ENCODE assay signal across 20 cellular contexts in genomic region chr20:6783752-6784725, GRCh38. TPM values are rescaled to one million over a fixed set of nuclear protein-coding genes. Genes with fewer than 3 reads are reported as not detected.
DNase-seq lines count a peak whose midpoint lies in the region; ATAC-seq, FAIRE-seq and TF ChIP-seq lines count a peak whose summit lies in the region.
"Had no signal": no experiment of that assay in that cellular context is flagged by ENCODE, and none has a peak within 500 bp of the region (broad histone marks: within the 10 kb centered on the region; RNA-seq: fewer than 3 reads in every experiment).

No MANE protein-coding gene starts in this region.

- POLR2A ChIA-PET in GM12878 (lab: Charles Lee) (interaction anchor here (0.7 kb wide), 1 partner anchor 14 kb away, joined by 9 read pairs; no protein-coding TSS in a partner anchor), GM10248 (lab: Yijun Ruan, JAX) (no interaction called here)
- POLR2A ChIA-PET in CD8-positive, alpha-beta T cell (lab: Charles Lee): no interaction called here

- H3K9ac ChIP-seq in GM12878 (ENCODE audit: control insufficient read depth, insufficient read depth, low read length) (no peak overlapping the region), keratinocyte (ENCODE audit: control insufficient read depth, extremely low read depth, insufficient read depth, low read length) (no peak overlapping the region)

- no peaks in the 10 kb centered on the region for H3K36me3 Mint-ChIP-seq in CD8-positive, alpha-beta T cell
- H3K36me3 Mint-ChIP-seq: activated CD4-positive, alpha-beta memory T cell treated with anti-CD3 and anti-CD28 coated beads for 36 hours; CD4-positive, CD25-positive, alpha-beta regulatory T cell; natural killer cell treated with Interleukin-12 subunit alpha and Interleukin-12 subunit beta and Interleukin-15 and Interleukin-18, amount 100 ng/mL, for 72 hours had no signal

- BruUV-seq in GM12878 (replicated peaks; lab: Mats Ljungman, UMichigan): no TSS peak

- H2AFZ ChIP-seq in GM12878 (ENCODE audit: control insufficient read depth, low read depth, low read length) (no peak overlapping the region), keratinocyte (ENCODE audit: control insufficient read depth, low read length) (no peak overlapping the region)

- no peaks in the 10 kb centered on the region for H4K20me1 ChIP-seq in GM12878 (ENCODE audit: control insufficient read depth, insufficient read depth)
- no peaks in the 10 kb centered on the region for H4K20me1 ChIP-seq in keratinocyte (ENCODE audit: control insufficient read depth, extremely low read depth, insufficient read depth, low read length)

- H3K27ac ChIP-seq in GM12878 (ENCODE audit: control insufficient read depth, insufficient read depth) (no peak overlapping the region), keratinocyte (ENCODE audit: control insufficient read depth, insufficient read depth, low read length) (no peak overlapping the region), small intestine (ENCODE audit: low read depth in 1 of 2, low read length in 1 of 2) (no peak overlapping the region), prostate gland (no peak overlapping the region)
- no peak overlapping the region for H3K27ac ChIP-seq in CD8-positive, alpha-beta T cell (ENCODE audit: low read depth, low read length)
- H3K27ac ChIP-seq: coronary artery, right atrium auricular region had no signal

- no peaks in the 10 kb centered on the region for H3K27me3 Mint-ChIP-seq in CD8-positive, alpha-beta T cell (ENCODE audit: low read depth)
- H3K27me3 Mint-ChIP-seq: activated CD4-positive, alpha-beta memory T cell treated with anti-CD3 and anti-CD28 coated beads for 36 hours; CD4-positive, CD25-positive, alpha-beta regulatory T cell; natural killer cell treated with Interleukin-12 subunit alpha and Interleukin-12 subunit beta and Interleukin-15 and Interleukin-18, amount 100 ng/mL, for 72 hours had no signal

- peaks cover 2% of the 10 kb centered on the region for H3K9me3 Mint-ChIP-seq in CD8-positive, alpha-beta T cell
- H3K9me3 Mint-ChIP-seq: activated CD4-positive, alpha-beta memory T cell treated with anti-CD3 and anti-CD28 coated beads for 36 hours; activated naive CD8-positive, alpha-beta T cell treated with anti-CD3 and anti-CD28 coated beads, Interleukin-2, amount 50 U/mL, for 24 hours; activated T-helper 1 cell treated with anti-CD3 and anti-CD28 coated beads, Interleukin-12 subunit alpha, Interleukin-12 subunit beta, Interleukin-2, Interleukin-4 antibody, amounts not matched to agents 30 ng/mL and 10 ng/mL and 1 ng/mL, durations not matched to agents 14 hours and 24 hours and 36 hours; natural killer cell treated with Interleukin-12 subunit alpha and Interleukin-12 subunit beta and Interleukin-15 and Interleukin-18, amount 100 ng/mL, for 72 hours had no signal

- H3K9me3 ChIP-seq in GM12878 (replicated peaks; ENCODE audit: control insufficient read depth, insufficient read depth, low read length): no peaks in the 10 kb centered on the region
- H3K9me3 ChIP-seq in keratinocyte (ENCODE audit: control insufficient read depth, low read depth, low read length): no peaks in the 10 kb centered on the region
- H3K9me3 ChIP-seq in small intestine (ENCODE audit: control insufficient read depth, low read depth): no peaks in the 10 kb centered on the region
- H3K9me3 ChIP-seq in CD8-positive, alpha-beta T cell (ENCODE audit: low read length): no peaks in the 10 kb centered on the region
- H3K9me3 ChIP-seq in prostate gland: no peaks in the 10 kb centered on the region
- H3K9me3 ChIP-seq: right atrium auricular region had no signal

- H3K4me3 ChIP-seq in GM12878 (no peak overlapping the region), keratinocyte (ENCODE audit: control insufficient read depth in 2 of 3, extremely low read depth in 1 of 3, insufficient read depth in 2 of 3, low read depth in 1 of 3, low read length in 3 of 3) (no peak overlapping the region), small intestine (ENCODE audit: low read depth in 1 of 2, low read length in 2 of 2) (no peak overlapping the region), prostate gland (no peak overlapping the region)
- H3K4me3 ChIP-seq in CD8-positive, alpha-beta T cell (ENCODE audit: low read depth, low read length): no peak overlapping the region
- H3K4me3 ChIP-seq: coronary artery, right atrium auricular region had no signal

- SMC1A ChIA-PET in GM12878 (lab: Charles Lee; ENCODE audit: uncharacterized antibody, unreplicated experiment): interaction anchor here (0.7 to 4.0 kb wide), 8 partner anchors 7 to 669 kb away, joined by 3 to 33 read pairs (median 5); no protein-coding TSS in a partner anchor

- dilution Hi-C loops in keratinocyte (cut with MboI; ENCODE audit: extremely low pct_ligation_motif_present, low sequenced_read_pairs): no loop called here

- H3K4me2 ChIP-seq in GM12878 (ENCODE audit: control insufficient read depth, insufficient read depth) (no peak overlapping the region), keratinocyte (ENCODE audit: control insufficient read depth, extremely low read depth, insufficient read depth, low read depth, low read length) (peak overlapping the region; percentile 54)

- H3K4me3 Mint-ChIP-seq in CD8-positive, alpha-beta T cell: no peak overlapping the region
- H3K4me3 Mint-ChIP-seq: activated CD4-positive, alpha-beta memory T cell treated with anti-CD3 and anti-CD28 coated beads for 36 hours; activated naive CD8-positive, alpha-beta T cell treated with anti-CD3 and anti-CD28 coated beads, Interleukin-2, amount 50 U/mL, for 24 hours; activated T-helper 1 cell treated with anti-CD3 and anti-CD28 coated beads, Interleukin-12 subunit alpha, Interleukin-12 subunit beta, Interleukin-2, Interleukin-4 antibody, amounts not matched to agents 30 ng/mL and 10 ng/mL and 1 ng/mL, durations not matched to agents 14 hours and 24 hours and 36 hours; CD4-positive, CD25-positive, alpha-beta regulatory T cell; natural killer cell treated with Interleukin-12 subunit alpha and Interleukin-12 subunit beta and Interleukin-15 and Interleukin-18, amount 100 ng/mL, for 72 hours had no signal

- TF ChIP-seq CTCF in GM12878 (IDR thresholded peaks at IDR 0.05 in 2 of 3, conservative IDR thresholded peaks at IDR 0.05 in 1 of 3; ENCODE audit: control insufficient read depth in 2 of 3, extremely low read depth in 1 of 3, insufficient read depth in 1 of 3, low read depth in 3 of 3, low read length in 3 of 3): no peak
- TF ChIP-seq CTCF in keratinocyte (optimal IDR thresholded peaks at IDR 0.05 in 1 of 3, IDR thresholded peaks at IDR 0.05 in 1 of 3, conservative IDR thresholded peaks at IDR 0.05 in 1 of 3; ENCODE audit: extremely low read depth in 1 of 3, insufficient read depth in 2 of 3, low read length in 3 of 3): no peak
- no peak for TF ChIP-seq CTCF in CD8-positive, alpha-beta T cell (IDR thresholded peaks at IDR 0.05)
- TF ChIP-seq CTCF in prostate gland (IDR thresholded peaks at IDR 0.05): no peak
- TF ChIP-seq CTCF in GM10248 (IDR thresholded peaks at IDR 0.05; ENCODE audit: control extremely low read depth, extremely low read depth, low read depth, missing control alignments): no peak

- no peak for TF ChIP-seq POLR2A in GM12878 (IDR thresholded peaks at IDR 0.05; ENCODE audit: low read depth, low read length)
- no peak for TF ChIP-seq POLR2A in prostate gland (IDR thresholded peaks at IDR 0.05)
- TF ChIP-seq POLR2A in GM12892 (IDR thresholded peaks at IDR 0.05; ENCODE audit: low read depth, low read length): no peak

- H3K27ac Mint-ChIP-seq in CD8-positive, alpha-beta T cell: no peak overlapping the region
- H3K27ac Mint-ChIP-seq: activated CD4-positive, alpha-beta memory T cell treated with anti-CD3 and anti-CD28 coated beads for 36 hours; activated naive CD8-positive, alpha-beta T cell treated with anti-CD3 and anti-CD28 coated beads, Interleukin-2, amount 50 U/mL, for 24 hours; activated T-helper 1 cell treated with anti-CD3 and anti-CD28 coated beads, Interleukin-12 subunit alpha, Interleukin-12 subunit beta, Interleukin-2, Interleukin-4 antibody, amounts not matched to agents 30 ng/mL and 10 ng/mL and 1 ng/mL, durations not matched to agents 14 hours and 24 hours and 36 hours; CD4-positive, CD25-positive, alpha-beta regulatory T cell; natural killer cell treated with Interleukin-12 subunit alpha and Interleukin-12 subunit beta and Interleukin-15 and Interleukin-18, amount 100 ng/mL, for 72 hours had no signal

- RAD21 ChIA-PET in GM12878 (lab: Charles Lee; ENCODE audit: unreplicated experiment): interaction anchor here (0.6 to 3.1 kb wide), 3 partner anchors 8 to 1604 kb away, joined by 3 to 11 read pairs (median 6); no protein-coding TSS in a partner anchor

- CTCF ChIA-PET in GM12878 (lab: Yijun Ruan, JAX) (interaction anchor here (0.6 to 1.3 kb wide), 7 partner anchors 9 to 576 kb away, joined by 3 to 4 read pairs (median 3); no protein-coding TSS in a partner anchor), GM10248 (lab: Yijun Ruan, JAX) (no interaction called here)
- CTCF ChIA-PET in CD8-positive, alpha-beta T cell (lab: Charles Lee): no interaction called here

- WGBS in GM12878 (ENCODE audit: insufficient coverage, insufficient replicate concordance, low lambda C conversion rate, missing lambda C conversion rate): 41% methylated on average over 11 of the region's 11 CpGs
- 44 to 65% (median 57%) methylated on average over 11 of the region's 11 CpGs for WGBS in small intestine, 3 donors
- WGBS in prostate gland: 57% methylated on average over 11 of the region's 11 CpGs

- in situ Hi-C loops in GM12878 (cut with MboI): no loop called here

- no peaks in the 10 kb centered on the region for H3K4me1 Mint-ChIP-seq in CD8-positive, alpha-beta T cell (ENCODE audit: low read depth)
- H3K4me1 Mint-ChIP-seq: activated naive CD8-positive, alpha-beta T cell treated with anti-CD3 and anti-CD28 coated beads, Interleukin-2, amount 50 U/mL, for 24 hours; CD4-positive, CD25-positive, alpha-beta regulatory T cell had no signal

- FAIRE-seq in GM12878 (lab: Jason Lieb, UNC) (no peak), keratinocyte (lab: Jason Lieb, UNC) (no peak), small intestine (lab: Jason Lieb, UNC) (no peak), GM12892 (lab: Jason Lieb, UNC) (no peak)

- intact Hi-C loops in GM12878 (cut with micrococcal nuclease; ENCODE audit: unreplicated experiment) (no loop called here), prostate gland (cut with DNase I) (no loop called here)
- intact Hi-C loops in CD8-positive, alpha-beta T cell (cut with DNase I, micrococcal nuclease): no loop called here

- H3K79me2 ChIP-seq in GM12878 (ENCODE audit: control insufficient read depth, insufficient read depth, low read length): no peaks in the 10 kb centered on the region
- no peaks in the 10 kb centered on the region for H3K79me2 ChIP-seq in keratinocyte (ENCODE audit: control insufficient read depth, insufficient read depth, low read length)

- TF ChIP-seq EP300 in GM12878 (IDR thresholded peaks at IDR 0.05; ENCODE audit: borderline replicate concordance in 1 of 2, control insufficient read depth in 1 of 2, low read depth in 2 of 2, low read length in 2 of 2): no peak

- H3K4me1 ChIP-seq in GM12878 (ENCODE audit: control insufficient read depth, insufficient read depth, low read length): no peaks in the 10 kb centered on the region
- no peaks in the 10 kb centered on the region for H3K4me1 ChIP-seq in keratinocyte (ENCODE audit: control insufficient read depth, extremely low read depth, insufficient read depth, low read length)
- H3K4me1 ChIP-seq in small intestine (ENCODE audit: control insufficient read depth in 2 of 2, insufficient read depth in 1 of 2, low read depth in 1 of 2, low read length in 1 of 2): no peaks in the 10 kb centered on the region
- no peaks in the 10 kb centered on the region for H3K4me1 ChIP-seq in CD8-positive, alpha-beta T cell (ENCODE audit: insufficient read depth, low read length)
- no peaks in the 10 kb centered on the region for H3K4me1 ChIP-seq in prostate gland (replicated peaks)
- H3K4me1 ChIP-seq: right atrium auricular region had no signal

- no peak for TF ChIP-seq RAD21 in GM12878 (IDR thresholded peaks at IDR 0.05; ENCODE audit: insufficient read depth, low read depth, low read length)

- ATAC-seq in GM12878: peak; percentile 47
- no peak for ATAC-seq in CD8-positive, alpha-beta T cell
- ATAC-seq: activated naive CD8-positive, alpha-beta T cell treated with anti-CD3 and anti-CD28 coated beads, Interleukin-2, amount 50 U/mL, for 24 hours; natural killer cell treated with Interleukin-12 subunit alpha and Interleukin-12 subunit beta and Interleukin-15 and Interleukin-18, amount 100 ng/mL, for 72 hours had no signal

- H3K36me3 ChIP-seq in GM12878 (ENCODE audit: control insufficient read depth in 2 of 2, insufficient read depth in 2 of 2, low read length in 1 of 2): no peaks in the 10 kb centered on the region
- H3K36me3 ChIP-seq in keratinocyte (ENCODE audit: control insufficient read depth in 2 of 2, extremely low read depth in 1 of 2, insufficient read depth in 2 of 2, low read length in 2 of 2): no peaks in the 10 kb centered on the region
- no peaks in the 10 kb centered on the region for H3K36me3 ChIP-seq in small intestine (ENCODE audit: control insufficient read depth in 2 of 2, insufficient read depth in 2 of 2, low read length in 2 of 2)
- H3K36me3 ChIP-seq in CD8-positive, alpha-beta T cell (ENCODE audit: insufficient read depth, low read length): no peaks in the 10 kb centered on the region
- no peaks in the 10 kb centered on the region for H3K36me3 ChIP-seq in prostate gland
- H3K36me3 ChIP-seq: right atrium auricular region had no signal

- H3K27me3 ChIP-seq in GM12878 (replicated peaks in 1 of 2; ENCODE audit: control insufficient read depth in 2 of 2, insufficient read depth in 2 of 2, low read length in 1 of 2): no peaks in the 10 kb centered on the region
- no peaks in the 10 kb centered on the region for H3K27me3 ChIP-seq in keratinocyte (ENCODE audit: control insufficient read depth, extremely low read depth, insufficient read depth, low read length)
- H3K27me3 ChIP-seq in small intestine (ENCODE audit: control insufficient read depth in 2 of 2, insufficient read depth in 2 of 2, low read length in 2 of 2): no peaks in the 10 kb centered on the region
- H3K27me3 ChIP-seq in CD8-positive, alpha-beta T cell (ENCODE audit: insufficient read depth, low read length): no peaks in the 10 kb centered on the region
- no peaks in the 10 kb centered on the region for H3K27me3 ChIP-seq in prostate gland (replicated peaks; ENCODE audit: insufficient read depth)
- H3K27me3 ChIP-seq: right atrium auricular region had no signal

- DNase-seq in M059J (ENCODE audit: low read depth) (peak; percentile 41), GM12878 (ENCODE audit: low read depth, low spot score) (no peak), keratinocyte (ENCODE audit: low read depth, low spot score) (no peak), small intestine (peak; percentile 35), prostate gland (ENCODE audit: low spot score) (no peak), GM12892 (ENCODE audit: insufficient read length) (no peak), GM10248 (ENCODE audit: extremely low spot score) (no peak)
- no peak for DNase-seq in CD8-positive, alpha-beta T cell
- DNase-seq: activated CD4-positive, alpha-beta memory T cell treated with anti-CD3 and anti-CD28 coated beads for 36 hours; activated naive CD8-positive, alpha-beta T cell treated with anti-CD3 and anti-CD28 coated beads, Interleukin-2, amount 50 U/mL, for 24 hours; CD4-positive, CD25-positive, alpha-beta regulatory T cell; Kasumi-1; NCI-H1694 treated with DMSO at 0.1 percent for 48 hours; NCI-H446 treated with DMSO at 0.1 percent for 48 hours; stimulated activated CD4-positive, alpha-beta T cell treated with anti-CD3 and anti-CD28 coated beads, Interleukin-1b, Interleukin-23, amount 100 ng/mL, for 48 hours had no signal

- no peaks in the 10 kb centered on the region for H3K9me1 ChIP-seq in keratinocyte (ENCODE audit: control insufficient read depth, extremely low read depth, insufficient read depth, low read length)

RNA-seq across cellular contexts. Expression of gene BMP2, which starts 16.6 kb away (rescaled TPM):
- total RNA-seq in M059J (2014; rRNA removed; shearing (Covaris generic)): 4.1 and 6.6 TPM in 2 replicates
- total RNA-seq in GM12878 (2013; cell fraction: nucleolus; rRNA removed): 0.42 and 0.66 TPM in 2 replicates
- total RNA-seq in GM12878 (2014; rRNA removed): 0.93 and 1.2 TPM in 2 replicates
- total RNA-seq in GM12878 (2014; rRNA removed; fragmentation: Illumina TruSeq; extraction: Trizol): 0.41 and 0.67 TPM in 2 replicates
- 1.4 and 1.5 TPM in 2 replicates for total RNA-seq in GM12878 (2021)
- polyA plus RNA-seq in GM12878 (2011; ENCODE audit: low read depth): not detected
- polyA plus RNA-seq in GM12878 (2011; rRNA removed): 3.2 and 3.6 TPM in 2 replicates
- 2.3 and 2.6 TPM in 2 replicates for polyA plus RNA-seq in GM12878 (2011; cell fraction: cytosol; rRNA removed)
- 2.6 and 2.8 TPM in 2 replicates for polyA plus RNA-seq in GM12878 (2011; cell fraction: nucleus; rRNA removed)
- 0.12 and 0.14 TPM in 2 replicates for polyA plus RNA-seq in GM12878 (2012)
- polyA plus RNA-seq in GM12878 (2014; fragmentation: Illumina TruSeq; extraction: Trizol): 0.90 and 0.93 TPM in 2 replicates
- polyA plus RNA-seq in GM12878 (2014; fragmentation: Nextera tagmentation; extraction: Ambion mirVana): under 1 TPM; 0.57 to 0.74 TPM
- polyA plus RNA-seq in GM12878 (2014; rRNA removed): 0.63 and 0.67 TPM in 2 replicates
- under 1 TPM; 0.35 to 0.42 TPM for polyA plus RNA-seq in GM12878 (2016; fragmentation: Nextera tagmentation; extraction: Ambion mirVana)
- polyA minus RNA-seq in GM12878 (2011; rRNA and poly(A)+ RNA removed): 3.6 and 4.2 TPM in 2 replicates
- 2.9 and 4.3 TPM in 2 replicates for polyA minus RNA-seq in GM12878 (2011; cell fraction: cytosol; rRNA and poly(A)+ RNA removed)
- polyA minus RNA-seq in GM12878 (2011; cell fraction: nucleus; rRNA and poly(A)+ RNA removed): 3.1 and 5.1 TPM in 2 replicates
- 3.4 to 5.0 TPM (median 3.6 TPM) in 3 replicates for polyA plus RNA-seq in keratinocyte
- 3.2 TPM for polyA plus RNA-seq in keratinocyte (2011; ENCODE audit: low read depth)
- polyA plus RNA-seq in keratinocyte (2011; cell fraction: cytosol; rRNA removed): 2.8 and 3.6 TPM in 2 replicates
- 6.9 and 7.1 TPM in 2 replicates for polyA plus RNA-seq in keratinocyte (2011; cell fraction: nucleus; rRNA removed)
- 5.1 and 10.6 TPM in 2 replicates for polyA plus RNA-seq in keratinocyte (2012; ENCODE audit: low replicate concordance)
- polyA minus RNA-seq in keratinocyte: 2.7 to 3.9 TPM (median 3.7 TPM) in 3 replicates
- 6.3 TPM for polyA minus RNA-seq in keratinocyte (2011; cell fraction: cytosol; rRNA and poly(A)+ RNA removed)
- 7.6 and 10.5 TPM in 2 replicates for polyA minus RNA-seq in keratinocyte (2011; cell fraction: nucleus; rRNA and poly(A)+ RNA removed)
- polyA plus RNA-seq in small intestine: 10 to 100 TPM in 1 of 3 donors, 1 to 10 TPM in 2; 4.9 to 16.8 (median 6.5) TPM
- not detected for total RNA-seq in CD8-positive, alpha-beta T cell
- 1 to 10 TPM; 4.3 to 5.6 TPM for total RNA-seq in prostate gland
- polyA plus RNA-seq in GM12892 (2012; ENCODE audit: missing spikeins): not detected
- total RNA-seq: activated CD4-positive, alpha-beta memory T cell treated with anti-CD3 and anti-CD28 coated beads for 36 hours; CD4-positive, CD25-positive, alpha-beta regulatory T cell; OCI-LY7 had no signal
- polyA plus RNA-seq: CD4-positive, CD25-positive, alpha-beta regulatory T cell had no signal

Comparison
In these comparisons a context has a peak if more than half of its experiments do, and no peak if none do; other contexts are left out.
1. DNase-seq: peak in M059J (single experiment) and small intestine (single experiment); none in GM12878 (single experiment), keratinocyte (single experiment), CD8-positive, alpha-beta T cell (0 of 7), prostate gland (single experiment), GM12892 (single experiment) and GM10248 (single experiment).